In the genomic region with DNA sequence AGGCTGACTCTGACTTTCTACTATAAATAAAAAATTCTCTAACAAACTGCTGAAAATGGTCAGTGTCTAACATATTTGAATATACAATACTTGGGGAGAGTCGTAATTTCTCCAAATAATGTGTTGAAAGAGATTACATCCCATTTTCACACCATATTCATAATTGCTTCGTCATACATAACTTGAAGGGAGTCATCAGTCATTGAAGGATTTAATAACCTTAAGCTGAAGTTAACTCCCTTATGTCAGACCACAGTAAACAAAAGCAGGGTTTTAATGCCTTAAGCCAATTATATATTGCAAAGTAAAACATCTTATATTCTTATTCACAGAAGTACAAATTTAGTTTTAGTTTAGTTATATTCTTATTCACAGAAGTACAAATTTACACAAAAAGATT, we compare ENCODE assay signal across 25 cellular contexts.
A peak's percentile ranks its signal among the peaks of the same experiment; 100 is the strongest.
DNase-seq lines count a peak whose midpoint lies in the region; ATAC-seq, FAIRE-seq and TF ChIP-seq lines count a peak whose summit lies in the region.
"Had no signal": no experiment of that assay in that cellular context is flagged by ENCODE, and none has a peak within 500 bp of the region (broad histone marks: within the 10 kb centered on the region; RNA-seq: fewer than 3 reads in every experiment).

No MANE protein-coding gene starts in this region.

- CTCF ChIA-PET in endothelial cell of umbilical vein (lab: Charles Lee), result interaction anchor here (0.8 to 1.9 kb wide), 8 partner anchors 16 to 301 kb away, joined by 3 to 7 read pairs (median 4); no protein-coding TSS in a partner anchor

- H3K9me3 ChIP-seq in cardiac muscle cell (ENCODE audit: low read depth) (no peaks in the 10 kb centered on the region), endothelial cell of umbilical vein (replicated peaks; ENCODE audit: control insufficient read depth, insufficient read depth, low read length) (no peaks in the 10 kb centered on the region)
- H3K9me3 ChIP-seq: thyroid gland had no signal

- FAIRE-seq in endothelial cell of umbilical vein (lab: Jason Lieb, UNC), result no peak

- H3K79me2 ChIP-seq in endothelial cell of umbilical vein (ENCODE audit: control insufficient read depth, insufficient read depth, low read length), result peaks cover 81% of the 10 kb centered on the region

- H3K27ac ChIP-seq in cardiac muscle cell (peak overlapping the region; percentile 73), endothelial cell of umbilical vein (ENCODE audit: insufficient read depth, low read depth, low read length) (peak overlapping the region; percentile 74)
- H3K27ac ChIP-seq: 22Rv1 had no signal

- intact Hi-C loops in Right ventricle myocardium superior (cut with DNase I), result no loop called here
- intact Hi-C loops in endothelial cell of umbilical vein (cut with micrococcal nuclease), result loop anchor here (1.0 kb wide), 1 partner anchor 39 kb away; no protein-coding TSS in a partner anchor

- no peak overlapping the region for H2AFZ ChIP-seq in endothelial cell of umbilical vein (ENCODE audit: low read depth, low read length)

- H3K4me3 ChIP-seq in cardiac muscle cell, result no peak overlapping the region
- no peak overlapping the region for H3K4me3 ChIP-seq in endothelial cell of umbilical vein (replicated peaks in 1 of 3; ENCODE audit: insufficient read depth in 1 of 3, low read depth in 1 of 3, low read length in 3 of 3)
- H3K4me3 ChIP-seq: heart right ventricle, thyroid gland had no signal

- H3K4me2 ChIP-seq in endothelial cell of umbilical vein (ENCODE audit: insufficient read depth, low read length), result peak overlapping the region; percentile 54

- TF ChIP-seq CTCF in cardiac muscle cell (IDR thresholded peaks at IDR 0.05; ENCODE audit: low read depth, low read length), result no peak
- no peak for TF ChIP-seq CTCF in endothelial cell of umbilical vein (IDR thresholded peaks at IDR 0.05; ENCODE audit: extremely low read depth in 1 of 2, insufficient read depth in 1 of 2, low read depth in 1 of 2, low read length in 2 of 2)
- no peak for TF ChIP-seq CTCF in osteocyte (IDR thresholded peaks at IDR 0.05)

- dilution Hi-C loops in endothelial cell of umbilical vein (cut with MboI; ENCODE audit: extremely low pct_ligation_motif_present, low sequenced_read_pairs), result no loop called here

- H3K27me3 ChIP-seq in cardiac muscle cell, result no peaks in the 10 kb centered on the region
- no peaks in the 10 kb centered on the region for H3K27me3 ChIP-seq in endothelial cell of umbilical vein (ENCODE audit: control insufficient read depth in 2 of 2, insufficient read depth in 2 of 2, low read length in 2 of 2)
- H3K27me3 ChIP-seq: heart right ventricle, thyroid gland had no signal

- TF ChIP-seq POLR2A in endothelial cell of umbilical vein (IDR thresholded peaks at IDR 0.05; ENCODE audit: low read depth, low read length), result no peak

- peaks cover 4% of the 10 kb centered on the region for H3K36me3 Mint-ChIP-seq in osteocyte (ENCODE audit: unreplicated experiment)
- H3K36me3 Mint-ChIP-seq: activated naive CD4-positive, alpha-beta T cell treated with anti-CD3 and anti-CD28 coated beads, Interleukin-2, amount 50 U/mL, for 72 hours had no signal

- H4K20me1 ChIP-seq in endothelial cell of umbilical vein (replicated peaks; ENCODE audit: control insufficient read depth, extremely low read depth, insufficient read depth, low read length), result peaks cover 7% of the 10 kb centered on the region

- H3K27ac Mint-ChIP-seq in osteocyte (ENCODE audit: unreplicated experiment), result peak overlapping the region; percentile 90
- H3K27ac Mint-ChIP-seq: activated T-helper 17 cell treated with anti-CD3 and anti-CD28 coated beads, Interleukin-2, amount 50 U/mL, for 72 hours had no signal

- peaks cover 5% of the 10 kb centered on the region for H3K9me3 Mint-ChIP-seq in osteocyte (ENCODE audit: unreplicated experiment)
- H3K9me3 Mint-ChIP-seq: activated B cell treated with CpG ODN at 0.5 μM for 24 hours; activated naive CD4-positive, alpha-beta T cell treated with anti-CD3 and anti-CD28 coated beads, Interleukin-2, amount 50 U/mL, for 72 hours; activated T-helper 17 cell treated with anti-CD3 and anti-CD28 coated beads, Interleukin-2, amount 50 U/mL, for 72 hours; naive thymus-derived CD4-positive, alpha-beta T cell had no signal

- no peak overlapping the region for H3K4me3 Mint-ChIP-seq in osteocyte (ENCODE audit: unreplicated experiment)
- H3K4me3 Mint-ChIP-seq: activated T-helper 17 cell treated with anti-CD3 and anti-CD28 coated beads, Interleukin-2, amount 50 U/mL, for 72 hours; naive thymus-derived CD4-positive, alpha-beta T cell had no signal

- H3K27me3 Mint-ChIP-seq in osteocyte (ENCODE audit: unreplicated experiment), result no peaks in the 10 kb centered on the region
- H3K27me3 Mint-ChIP-seq: activated B cell treated with CpG ODN at 0.5 μM for 24 hours; activated T-helper 17 cell treated with anti-CD3 and anti-CD28 coated beads, Interleukin-2, amount 50 U/mL, for 72 hours; naive thymus-derived CD4-positive, alpha-beta T cell had no signal

- no peak overlapping the region for H3K9ac ChIP-seq in endothelial cell of umbilical vein (replicated peaks; ENCODE audit: extremely low read depth, insufficient read depth, low read length)

- BruUV-seq in endothelial cell of umbilical vein (replicated peaks; lab: Mats Ljungman, UMichigan), result no TSS peak

- H3K36me3 ChIP-seq in cardiac muscle cell (no peaks in the 10 kb centered on the region), endothelial cell of umbilical vein (ENCODE audit: control insufficient read depth in 2 of 2, extremely low read depth in 1 of 2, insufficient read depth in 2 of 2, low read length in 2 of 2) (no peaks in the 10 kb centered on the region)
- H3K36me3 ChIP-seq: heart right ventricle, thyroid gland had no signal

- DNase-seq in cardiac muscle cell (ENCODE audit: low read depth in 1 of 2, low spot score in 1 of 2) (no peak), Right ventricle myocardium superior (no peak), endothelial cell of umbilical vein (ENCODE audit: low read depth, low spot score) (no peak), osteocyte (ENCODE audit: extremely low spot score, unreplicated experiment) (no peak), NCI-H446 treated with DMSO at 0.1 percent for 48 hours (lab: John Stamatoyannopoulos, UW) (no peak)
- DNase-seq: activated B cell treated with CpG ODN at 0.5 μM for 24 hours; activated CD4-positive, alpha-beta T cell treated with anti-CD3 and anti-CD28 coated beads, Interleukin-2, amount 50 U/mL, for 4 hours; aorta; DMS79 treated with DMSO at 0.1 percent for 48 hours; heart right ventricle; left cardiac atrium; naive thymus-derived CD4-positive, alpha-beta T cell; NCI-H187 treated with DMSO at 0.1 percent for 48 hours; NCI-H774; OCI-M1; retina; stimulated activated naive CD8-positive, alpha-beta T cell treated with anti-CD3 and anti-CD28 coated beads, Interleukin-15, Interleukin-2, amounts not matched to agents 100 U/mL and 50 U/mL, for 24 hours; T-helper 9 cell; thyroid gland had no signal

- H3K4me1 Mint-ChIP-seq in osteocyte (ENCODE audit: unreplicated experiment), result peaks cover 28% of the 10 kb centered on the region
- H3K4me1 Mint-ChIP-seq: activated T-helper 17 cell treated with anti-CD3 and anti-CD28 coated beads, Interleukin-2, amount 50 U/mL, for 72 hours had no signal

- no peaks in the 10 kb centered on the region for H3K9me1 ChIP-seq in endothelial cell of umbilical vein (replicated peaks; ENCODE audit: control insufficient read depth, extremely low read depth, insufficient read depth, low read length)

- no peak for ATAC-seq in Right ventricle myocardium superior (ENCODE audit: poor library complexity)
- ATAC-seq in HG03571 (IDR thresholded peaks at IDR 0.05; ENCODE audit: unreplicated experiment), result no peak
- no peak for ATAC-seq in HG02623 (IDR thresholded peaks at IDR 0.05; ENCODE audit: unreplicated experiment)
- ATAC-seq in GM19397 (IDR thresholded peaks at IDR 0.05; ENCODE audit: unreplicated experiment), result no peak
- ATAC-seq: activated naive CD4-positive, alpha-beta T cell treated with anti-CD3 and anti-CD28 coated beads, Interleukin-2, amount 50 U/mL, for 72 hours; activated T-helper 17 cell treated with anti-CD3 and anti-CD28 coated beads, Interleukin-2, amount 50 U/mL, for 72 hours; naive thymus-derived CD4-positive, alpha-beta T cell; stimulated activated naive CD8-positive, alpha-beta T cell treated with anti-CD3 and anti-CD28 coated beads, Interleukin-15, Interleukin-2, amounts not matched to agents 100 U/mL and 50 U/mL, for 24 hours had no signal

- H3K4me1 ChIP-seq in cardiac muscle cell (ENCODE audit: low read depth) (peaks cover 28% of the 10 kb centered on the region), endothelial cell of umbilical vein (ENCODE audit: control insufficient read depth, extremely low read depth, insufficient read depth, low read length) (peaks cover 19% of the 10 kb centered on the region)

- POLR2A ChIA-PET in endothelial cell of umbilical vein (lab: Charles Lee), result interaction anchor here (1.1 to 1.2 kb wide), 2 partner anchors 14 to 16 kb away, joined by 3 to 4 read pairs; no protein-coding TSS in a partner anchor

TF ChIP-seq in endothelial cell of umbilical vein, 7 proteins besides CTCF, POLR2A, EP300 and RAD21:
- TF ChIP-seq EZH2 (IDR thresholded peaks at IDR 0.05; ENCODE audit: borderline replicate concordance, low read depth, low read length, severe bottlenecking) (no peak), MYC (IDR thresholded peaks at IDR 0.05; ENCODE audit: low read depth, low read length) (no peak), FOS (IDR thresholded peaks at IDR 0.05; ENCODE audit: borderline replicate concordance, insufficient read depth, low read length) (no peak)
